Comparison of ENCODE assay signal across 8 cellular contexts in the genomic region with DNA sequence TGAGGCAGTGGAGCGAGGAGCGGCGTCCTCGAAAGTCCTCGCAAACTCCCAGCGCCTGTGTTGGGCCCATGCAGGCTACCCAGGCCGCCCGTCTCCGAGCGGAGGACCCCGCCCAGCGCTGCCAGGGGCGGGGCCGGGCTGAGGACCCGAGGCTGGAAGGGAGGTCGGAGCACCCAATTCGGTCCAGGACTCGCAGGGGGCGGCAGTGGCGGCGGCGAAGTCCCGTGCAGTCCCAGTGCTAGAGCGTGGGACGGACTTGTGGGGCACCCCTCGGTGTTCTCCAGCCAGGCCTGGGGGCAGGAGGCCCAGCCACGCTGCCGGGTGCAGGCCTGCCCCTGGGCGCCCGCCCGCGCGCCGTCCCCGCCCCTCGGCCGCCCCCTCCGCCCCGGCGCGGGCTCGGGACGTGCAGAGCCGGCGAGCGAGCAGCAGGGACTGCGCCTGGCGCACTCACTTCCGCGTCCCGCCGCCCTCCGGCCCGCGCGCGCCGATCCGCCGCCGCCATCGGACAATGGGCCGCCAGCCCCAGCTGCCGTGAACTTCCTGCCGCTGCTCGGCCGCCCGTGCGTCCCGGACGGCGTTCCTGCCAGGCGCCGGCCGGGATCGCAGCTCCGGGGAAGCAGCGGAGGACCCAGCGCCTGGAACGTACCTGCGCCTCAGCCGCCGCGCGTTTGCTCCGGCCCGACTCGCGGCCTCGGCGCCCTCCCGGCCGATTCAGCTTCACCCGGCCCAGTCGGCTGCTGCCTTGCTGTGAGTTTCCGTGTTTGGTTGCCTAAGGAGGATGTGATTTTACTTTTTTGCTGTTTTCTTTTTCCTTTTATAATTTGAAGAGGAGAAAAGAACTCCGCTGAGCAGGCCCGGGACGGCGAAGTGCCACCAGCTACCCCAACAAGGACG. TPM values are rescaled to one million over a fixed set of nuclear protein-coding genes. Genes with fewer than 3 reads are reported as not detected.
DNase-seq lines count a peak whose midpoint lies in the region; ATAC-seq, FAIRE-seq and TF ChIP-seq lines count a peak whose summit lies in the region.

No MANE protein-coding gene starts in this region.

- peak overlapping the region; percentile 82 to 100 for H3K9ac ChIP-seq in K562 (ENCODE audit: insufficient read depth in 1 of 2, low read depth in 2 of 2, low read length in 2 of 2)

- peaks cover 34 to 57% of the 10 kb centered on the region in 2 experiments; a peak in 4 of 5 replicates for H3K4me1 ChIP-seq in K562 (replicated peaks in 1 of 2; ENCODE audit: control insufficient read depth in 2 of 2, insufficient read depth in 2 of 2, low read length in 2 of 2)
- H3K4me1 ChIP-seq in small intestine (ENCODE audit: control insufficient read depth in 2 of 2, insufficient read depth in 1 of 2, low read depth in 1 of 2, low read length in 1 of 2), result peaks cover 9 to 24% of the 10 kb centered on the region in 2 donors

- H3K27me3 ChIP-seq in MG63 (no peaks in the 10 kb centered on the region), K562 (ENCODE audit: control insufficient read depth in 2 of 2, insufficient read depth in 2 of 2, low read length in 2 of 2) (peaks cover 3 to 18% of the 10 kb centered on the region in 2 experiments; a peak in 3 of 5 replicates), small intestine (ENCODE audit: control insufficient read depth in 2 of 2, insufficient read depth in 2 of 2, low read length in 2 of 2) (no peaks in the 10 kb centered on the region)

- no peaks in the 10 kb centered on the region for H3K9me1 ChIP-seq in K562 (ENCODE audit: control insufficient read depth, insufficient read depth, low read length)

- TF ChIP-seq RAD21 in K562 (CRISPR knock-in tag; conservative IDR thresholded peaks at IDR 0.05 in 1 of 2, IDR thresholded peaks at IDR 0.05 in 1 of 2), result no peak

- CTCF ChIA-PET in K562 (lab: Yijun Ruan, JAX; ENCODE audit: low intra/inter-chr PET ratio), result interaction anchor here (0.7 to 1.5 kb wide), 3 partner anchors 61 to 65 kb away, joined by 3 to 8 read pairs (median 4); no protein-coding TSS in a partner anchor

- H3K36me3 ChIP-seq in MG63 (no peaks in the 10 kb centered on the region), K562 (ENCODE audit: control insufficient read depth, insufficient read depth, low read length) (peaks cover 11% of the 10 kb centered on the region; the same call in 2 of the 3 replicates), small intestine (ENCODE audit: control insufficient read depth in 2 of 2, insufficient read depth in 2 of 2, low read length in 2 of 2) (no peaks in the 10 kb centered on the region)

- no peak for TF ChIP-seq CTCF in GM10266 (IDR thresholded peaks at IDR 0.05; ENCODE audit: control insufficient read depth, insufficient read depth, low read depth, missing control alignments)
- no peak for TF ChIP-seq CTCF in K562 (IDR thresholded peaks at IDR 0.05 in 2 of 3, conservative IDR thresholded peaks at IDR 0.05 in 1 of 3; ENCODE audit: insufficient read depth in 2 of 3, low read depth in 1 of 3, low read length in 3 of 3)

- H2AFZ ChIP-seq in K562 (ENCODE audit: low read depth, low read length), result peak overlapping the region; percentile 98

- peaks cover 48% of the 10 kb centered on the region for H3K79me2 ChIP-seq in K562 (ENCODE audit: control insufficient read depth, insufficient read depth, low read length)

- no TSS peak for BruUV-seq in K562 (replicated peaks; lab: Mats Ljungman, UMichigan)

- peak overlapping the region; percentile 91 for H3K4me2 ChIP-seq in K562 (ENCODE audit: insufficient read depth, low read length)

- in situ Hi-C loops in K562 (cut with MboI), result no loop called here

- peak overlapping the region; percentile 61 for H3K4me3 ChIP-seq in MG63
- peak overlapping the region; percentile 71 for H3K4me3 ChIP-seq in K562
- H3K4me3 ChIP-seq in iPS-11a (ENCODE audit: low read depth, low read length), result peak overlapping the region; percentile 65
- H3K4me3 ChIP-seq in small intestine (ENCODE audit: low read depth in 1 of 2, low read length in 2 of 2), result peak overlapping the region; percentile 82 to 88

- DNase-seq in GM10266 (ENCODE audit: extremely low spot score) (peak; percentile 91), H54 (ENCODE audit: insufficient read length, low spot score) (peak; percentile 79), MG63 (peak; percentile 79), T1000 (lab: John Stamatoyannopoulos, UW) (peak; percentile 77), K562 (ENCODE audit: extremely low read depth in 1 of 4, low spot score in 3 of 4) (peak; percentile 85 to 95 (median 94)), small intestine (peak; percentile 74), putamen (ENCODE audit: low spot score) (no peak)

- FAIRE-seq in H54 (lab: Jason Lieb, UNC), result no peak
- no peak for FAIRE-seq in K562 (lab: Jason Lieb, UNC)
- no peak for FAIRE-seq in small intestine (lab: Jason Lieb, UNC)

- no peak for TF ChIP-seq EP300 in K562 (IDR thresholded peaks at IDR 0.05; ENCODE audit: low read length)

- H3K9me3 ChIP-seq in MG63 (no peaks in the 10 kb centered on the region), K562 (replicated peaks; ENCODE audit: control insufficient read depth, insufficient read depth, low read depth, low read length) (0 out of 2 replicates have a peak, but pooled peaks cover 3% of the 10 kb centered on the region), small intestine (ENCODE audit: control insufficient read depth, low read depth) (no peaks in the 10 kb centered on the region)

- H3K27ac ChIP-seq in K562 (ENCODE audit: extremely low read depth, low read depth, low read length), result peak overlapping the region; percentile 83
- H3K27ac ChIP-seq in small intestine (ENCODE audit: low read depth in 1 of 2, low read length in 1 of 2), result peak overlapping the region; percentile 84 to 94

- intact Hi-C loops in K562 (cut with micrococcal nuclease), result loop anchor here (1.0 to 5.0 kb wide), 4 partner anchors 47 to 82 kb away; no protein-coding TSS in a partner anchor

- POLR2A ChIA-PET in K562 (lab: Yijun Ruan, JAX), result interaction anchor here (0.6 to 1.8 kb wide), 9 partner anchors 29 to 625 kb away, joined by 3 to 5 read pairs (median 3); no protein-coding TSS in a partner anchor

- under 1% methylated on average over 68 of the region's 101 CpGs for WGBS in K562 (ENCODE audit: insufficient coverage, low coverage, missing lambda C conversion rate)
- 0 to 1% (median 0%) methylated on average over 71 to 101 of the region's 101 CpGs for WGBS in small intestine, 3 donors

- no peaks in the 10 kb centered on the region; the same call in 1 of the 2 replicates for H4K20me1 ChIP-seq in K562 (replicated peaks; ENCODE audit: control insufficient read depth, insufficient read depth, low read length)

- ATAC-seq in K562, result peak; percentile 90

- TF ChIP-seq POLR2A in H54 (IDR thresholded peaks at IDR 0.05; ENCODE audit: low read depth, low read length) (peak; percentile 84; the same call in 1 of the 2 replicates), K562 (conservative IDR thresholded peaks at IDR 0.05) (peak; percentile 68)

TF ChIP-seq in K562, 482 proteins besides CTCF, POLR2A, EP300 and RAD21 (continues in another document):
- TF ChIP-seq CBX3 (IDR thresholded peaks at IDR 0.05; ENCODE audit: borderline replicate concordance in 1 of 2, low read length in 2 of 2), result no peak
- TF ChIP-seq, protein P1, sequence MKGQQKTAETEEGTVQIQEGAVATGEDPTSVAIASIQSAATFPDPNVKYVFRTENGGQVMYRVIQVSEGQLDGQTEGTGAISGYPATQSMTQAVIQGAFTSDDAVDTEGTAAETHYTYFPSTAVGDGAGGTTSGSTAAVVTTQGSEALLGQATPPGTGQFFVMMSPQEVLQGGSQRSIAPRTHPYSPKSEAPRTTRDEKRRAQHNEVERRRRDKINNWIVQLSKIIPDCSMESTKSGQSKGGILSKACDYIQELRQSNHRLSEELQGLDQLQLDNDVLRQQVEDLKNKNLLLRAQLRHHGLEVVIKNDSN (CRISPR knock-in tag; IDR thresholded peaks at IDR 0.05), result no peak
- no peak for TF ChIP-seq ZNF551 (CRISPR knock-in tag; IDR thresholded peaks at IDR 0.05)
- TF ChIP-seq, protein P2, sequence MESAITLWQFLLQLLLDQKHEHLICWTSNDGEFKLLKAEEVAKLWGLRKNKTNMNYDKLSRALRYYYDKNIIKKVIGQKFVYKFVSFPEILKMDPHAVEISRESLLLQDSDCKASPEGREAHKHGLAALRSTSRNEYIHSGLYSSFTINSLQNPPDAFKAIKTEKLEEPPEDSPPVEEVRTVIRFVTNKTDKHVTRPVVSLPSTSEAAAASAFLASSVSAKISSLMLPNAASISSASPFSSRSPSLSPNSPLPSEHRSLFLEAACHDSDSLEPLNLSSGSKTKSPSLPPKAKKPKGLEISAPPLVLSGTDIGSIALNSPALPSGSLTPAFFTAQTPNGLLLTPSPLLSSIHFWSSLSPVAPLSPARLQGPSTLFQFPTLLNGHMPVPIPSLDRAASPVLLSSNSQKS (CRISPR knock-in tag; IDR thresholded peaks at IDR 0.05), result no peak
- TF ChIP-seq GATA2 (CRISPR knock-in tag; IDR thresholded peaks at IDR 0.05), result no peak
- no peak for TF ChIP-seq ZZZ3 (IDR thresholded peaks at IDR 0.05)
- TF ChIP-seq EHMT2 (IDR thresholded peaks at IDR 0.05), result no peak
- no peak for TF ChIP-seq HLTF (IDR thresholded peaks at IDR 0.05)
- TF ChIP-seq ZNF23 (CRISPR knock-in tag; IDR thresholded peaks at IDR 0.05), result no peak
- no peak for TF ChIP-seq DIDO1 (tag; IDR thresholded peaks at IDR 0.05; ENCODE audit: low read depth)
- no peak for TF ChIP-seq ZNF668 (CRISPR knock-in tag; IDR thresholded peaks at IDR 0.05)

RNA-seq across cellular contexts. Expression of a gene that starts 0.6 kb away (rescaled TPM):
- total RNA-seq in MG63 (2014; rRNA removed; shearing (Covaris generic); ENCODE audit: low replicate concordance), result 6.5 and 9.3 TPM in 2 replicates
- total RNA-seq in K562 (2011; cell fraction: chromatin; rRNA removed; ENCODE audit: low replicate concordance), result 68.0 and 142 TPM in 2 replicates
- 68.2 and 70.8 TPM in 2 replicates for total RNA-seq in K562 (2011; cell fraction: nucleolus; rRNA removed)
- 73.4 and 82.1 TPM in 2 replicates for total RNA-seq in K562 (2011; cell fraction: nucleoplasm; rRNA removed)
- 12.4 and 19.0 TPM in 2 replicates for total RNA-seq in K562 (2014; rRNA removed)
- total RNA-seq in K562 (2014; rRNA removed; fragmentation: Illumina TruSeq; extraction: Trizol), result 12.9 and 15.4 TPM in 2 replicates
- 15.8 and 17.7 TPM in 2 replicates for total RNA-seq in K562 (2015; rRNA removed; fragmentation: Illumina TruSeq; extraction: Trizol)
- 31.2 and 34.5 TPM in 2 replicates for total RNA-seq in K562 (2021)
- 21.2 and 25.8 TPM in 2 replicates for polyA plus RNA-seq in K562 (2011; rRNA removed)
- polyA plus RNA-seq in K562 (2011; cell fraction: cytosol; rRNA removed), result 17.5 and 23.9 TPM in 2 replicates
- 64.7 and 116 TPM in 2 replicates for polyA plus RNA-seq in K562 (2011; cell fraction: nucleus; rRNA removed)
- 16.4 and 17.1 TPM in 2 replicates for polyA plus RNA-seq in K562 (2012)
- polyA plus RNA-seq in K562 (2014; fragmentation: Illumina TruSeq; extraction: Trizol), result 15.7 and 16.9 TPM in 2 replicates
- 1 to 10 TPM; 1.3 to 1.4 TPM for polyA plus RNA-seq in K562 (2014; fragmentation: Nextera tagmentation; extraction: Ambion mirVana)
- polyA plus RNA-seq in K562 (2014; rRNA removed), result 15.6 and 17.5 TPM in 2 replicates
- polyA minus RNA-seq in K562 (2011; rRNA and poly(A)+ RNA removed), result 20.8 and 31.8 TPM in 2 replicates
- 22.5 and 23.9 TPM in 2 replicates for polyA minus RNA-seq in K562 (2011; cell fraction: cytosol; rRNA and poly(A)+ RNA removed)
- polyA minus RNA-seq in K562 (2011; cell fraction: nucleus; rRNA and poly(A)+ RNA removed), result 27.7 and 31.9 TPM in 2 replicates
- 1 to 10 TPM; 2.4 to 8.1 (median 2.5) TPM for polyA plus RNA-seq in small intestine
